In the genomic region with DNA sequence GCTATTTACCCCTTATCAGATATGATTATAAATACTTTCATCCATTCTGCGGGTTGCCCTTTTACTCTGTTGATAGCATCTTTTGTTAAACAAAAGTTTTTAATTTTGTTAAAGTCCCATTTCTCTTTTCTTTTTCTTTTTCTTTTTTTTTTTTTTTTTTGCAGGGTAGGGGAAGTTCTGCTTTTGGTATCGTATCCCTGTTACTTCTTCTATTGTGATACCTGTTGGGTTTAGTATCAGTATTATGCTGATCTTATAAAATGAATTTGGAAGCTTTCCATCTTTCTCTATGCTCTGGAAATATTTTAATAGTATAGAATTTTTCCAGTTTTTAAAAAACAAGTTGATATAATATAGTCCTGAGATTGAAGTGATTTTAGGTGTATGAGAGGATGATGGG, we compare ENCODE assay signal across 32 cellular contexts.
"Had no signal": no experiment of that assay in that cellular context is flagged by ENCODE, and none has a peak within 500 bp of the region (broad histone marks: within the 10 kb centered on the region; RNA-seq: fewer than 3 reads in every experiment).

No MANE protein-coding gene starts in this region.

- H3K27ac Mint-ChIP-seq: activated B cell treated with CpG ODN at 0.5 μM for 24 hours; activated CD4-positive, alpha-beta memory T cell treated with anti-CD3 and anti-CD28 coated beads for 36 hours; activated CD8-positive, alpha-beta memory T cell treated with anti-CD3 and anti-CD28 coated beads, Interleukin-2, amount 10 ng/mL, durations not matched to agents 7 days and 5 days; activated CD8-positive, alpha-beta T cell treated with anti-CD3 and anti-CD28 coated beads, Interleukin-2, amount 10 ng/mL, durations not matched to agents 7 days and 5 days; activated naive CD4-positive, alpha-beta T cell treated with anti-CD3 and anti-CD28 coated beads for 36 hours; activated naive CD4-positive, alpha-beta T cell treated with anti-CD3 and anti-CD28 coated beads, Interleukin-2, amount 50 U/mL, for 24 hours; activated naive CD8-positive, alpha-beta T cell treated with anti-CD3 and anti-CD28 coated beads for 36 hours; activated naive CD8-positive, alpha-beta T cell treated with anti-CD3 and anti-CD28 coated beads, Interleukin-2, amount 50 U/mL, for 24 hours; activated T-helper 2 cell treated with anti-CD3 and anti-CD28 coated beads, Interferon-gamma antibody, Interleukin-2, Interleukin-4, amounts not matched to agents 10 μg/mL and 5 μg/mL and 100 μg/mL, durations not matched to agents 14 hours and 24 hours and 36 hours; T-helper 17 cell; T-helper 2 cell treated with Interferon-gamma antibody and Interleukin-4, amounts not matched to agents 5 μg/mL and 100 μg/mL, for 36 hours had no signal

- H3K9me3 ChIP-seq: adrenal gland, body of pancreas, colonic mucosa, esophagus squamous epithelium, gastroesophageal sphincter, heart right ventricle had no signal

- H3K36me3 ChIP-seq: colonic mucosa had no signal

- ATAC-seq: activated CD4-positive, CD25-positive, alpha-beta regulatory T cell treated with anti-CD3 and anti-CD28 coated beads, Interleukin-2, amount 50 U/mL, for 24 hours; activated CD8-positive, alpha-beta memory T cell treated with anti-CD3 and anti-CD28 coated beads, Interleukin-2, amount 10 ng/mL, durations not matched to agents 7 days and 5 days; activated CD8-positive, alpha-beta T cell treated with anti-CD3 and anti-CD28 coated beads, Interleukin-2, amount 10 ng/mL, durations not matched to agents 7 days and 5 days; activated naive CD8-positive, alpha-beta T cell treated with anti-CD3 and anti-CD28 coated beads, Interleukin-2, amount 50 U/mL, for 24 hours; body of pancreas; gastroesophageal sphincter; heart right ventricle; T-helper 17 cell had no signal

- H3K4me3 ChIP-seq: adrenal gland, body of pancreas, colonic mucosa, esophagus squamous epithelium, gastroesophageal sphincter, heart right ventricle had no signal

- DNase-seq: activated B cell treated with CpG ODN at 0.5 μM for 24 hours; activated CD4-positive, alpha-beta memory T cell treated with anti-CD3 and anti-CD28 coated beads for 36 hours; activated CD4-positive, alpha-beta T cell treated with anti-CD3 and anti-CD28 coated beads for 48 hours; activated CD8-positive, alpha-beta memory T cell treated with anti-CD3 and anti-CD28 coated beads, Interleukin-2, amount 10 ng/mL, durations not matched to agents 7 days and 5 days; activated CD8-positive, alpha-beta memory T cell treated with anti-CD3 and anti-CD28 coated beads, Interleukin-2, amount 50 U/mL, for 4 hours; activated CD8-positive, alpha-beta T cell treated with anti-CD3 and anti-CD28 coated beads, Interleukin-2, amount 10 ng/mL, durations not matched to agents 7 days and 5 days; activated effector memory CD4-positive, alpha-beta T cell treated with anti-CD3 and anti-CD28 coated beads, Interleukin-2, amount 50 U/mL, for 16 hours; activated naive CD4-positive, alpha-beta T cell treated with anti-CD3 and anti-CD28 coated beads for 36 hours; activated naive CD8-positive, alpha-beta T cell treated with anti-CD3 and anti-CD28 coated beads for 36 hours; activated naive CD8-positive, alpha-beta T cell treated with anti-CD3 and anti-CD28 coated beads, Interleukin-2, amount 50 U/mL, for 24 hours; activated T-cell treated with anti-CD3 and anti-CD28 coated beads, Interleukin-2, amount 50 U/mL, for 1 hour; activated T-cell treated with anti-CD3 and anti-CD28 coated beads, Interleukin-2, amount 50 U/mL, for 48 hours; adrenal gland; amygdala; aorta; body of pancreas; caudate nucleus; colonic mucosa; effector CD8-positive, alpha-beta T cell; esophagus squamous epithelium; foreskin melanocyte; heart right ventricle; T-helper 17 cell; T1000; WERI-Rb-1 had no signal

- H3K27ac ChIP-seq: adrenal gland, body of pancreas, colonic mucosa, epithelial cell of prostate, esophagus squamous epithelium, gastroesophageal sphincter, heart right ventricle, WERI-Rb-1 had no signal

- H3K27me3 Mint-ChIP-seq: activated B cell treated with CpG ODN at 0.5 μM for 24 hours; activated CD4-positive, alpha-beta memory T cell treated with anti-CD3 and anti-CD28 coated beads for 36 hours; activated CD8-positive, alpha-beta memory T cell treated with anti-CD3 and anti-CD28 coated beads, Interleukin-2, amount 10 ng/mL, durations not matched to agents 7 days and 5 days; activated naive CD4-positive, alpha-beta T cell treated with anti-CD3 and anti-CD28 coated beads, Interleukin-2, amount 50 U/mL, for 24 hours; activated naive CD8-positive, alpha-beta T cell treated with anti-CD3 and anti-CD28 coated beads for 36 hours; activated naive CD8-positive, alpha-beta T cell treated with anti-CD3 and anti-CD28 coated beads, Interleukin-2, amount 50 U/mL, for 24 hours; T-helper 17 cell had no signal

- H3K9me3 Mint-ChIP-seq: activated B cell treated with CpG ODN at 0.5 μM for 24 hours; activated CD4-positive, alpha-beta memory T cell treated with anti-CD3 and anti-CD28 coated beads for 36 hours; activated naive CD4-positive, alpha-beta T cell treated with anti-CD3 and anti-CD28 coated beads for 36 hours; activated naive CD4-positive, alpha-beta T cell treated with anti-CD3 and anti-CD28 coated beads, Interleukin-2, amount 50 U/mL, for 24 hours; activated naive CD8-positive, alpha-beta T cell treated with anti-CD3 and anti-CD28 coated beads, Interleukin-2, amount 50 U/mL, for 24 hours; activated T-helper 1 cell treated with anti-CD3 and anti-CD28 coated beads, Interleukin-12 subunit alpha, Interleukin-12 subunit beta, Interleukin-2, Interleukin-4 antibody, amounts not matched to agents 30 ng/mL and 10 ng/mL and 1 ng/mL, durations not matched to agents 14 hours and 24 hours and 36 hours; activated T-helper 2 cell treated with anti-CD3 and anti-CD28 coated beads, Interferon-gamma antibody, Interleukin-2, Interleukin-4, amounts not matched to agents 10 μg/mL and 5 μg/mL and 100 μg/mL, durations not matched to agents 14 hours and 24 hours and 36 hours; T-helper 2 cell treated with Interferon-gamma antibody and Interleukin-4, amounts not matched to agents 5 μg/mL and 100 μg/mL, for 36 hours had no signal

- H3K4me1 ChIP-seq: colonic mucosa had no signal

- H3K4me3 Mint-ChIP-seq: activated B cell treated with CpG ODN at 0.5 μM for 24 hours; activated CD4-positive, alpha-beta memory T cell treated with anti-CD3 and anti-CD28 coated beads for 36 hours; activated CD8-positive, alpha-beta memory T cell treated with anti-CD3 and anti-CD28 coated beads, Interleukin-2, amount 10 ng/mL, durations not matched to agents 7 days and 5 days; activated CD8-positive, alpha-beta T cell treated with anti-CD3 and anti-CD28 coated beads, Interleukin-2, amount 10 ng/mL, durations not matched to agents 7 days and 5 days; activated naive CD4-positive, alpha-beta T cell treated with anti-CD3 and anti-CD28 coated beads for 36 hours; activated naive CD4-positive, alpha-beta T cell treated with anti-CD3 and anti-CD28 coated beads, Interleukin-2, amount 50 U/mL, for 24 hours; activated naive CD8-positive, alpha-beta T cell treated with anti-CD3 and anti-CD28 coated beads for 36 hours; activated naive CD8-positive, alpha-beta T cell treated with anti-CD3 and anti-CD28 coated beads, Interleukin-2, amount 50 U/mL, for 24 hours; activated T-helper 1 cell treated with anti-CD3 and anti-CD28 coated beads, Interleukin-12 subunit alpha, Interleukin-12 subunit beta, Interleukin-2, Interleukin-4 antibody, amounts not matched to agents 30 ng/mL and 10 ng/mL and 1 ng/mL, durations not matched to agents 14 hours and 24 hours and 36 hours; T-helper 17 cell; T-helper 2 cell treated with Interferon-gamma antibody and Interleukin-4, amounts not matched to agents 5 μg/mL and 100 μg/mL, for 36 hours had no signal

- H3K27me3 ChIP-seq: adrenal gland, body of pancreas, colonic mucosa, esophagus squamous epithelium, gastroesophageal sphincter, heart right ventricle had no signal
